15 cellular contexts compared by ENCODE assay signal in the genomic region with DNA sequence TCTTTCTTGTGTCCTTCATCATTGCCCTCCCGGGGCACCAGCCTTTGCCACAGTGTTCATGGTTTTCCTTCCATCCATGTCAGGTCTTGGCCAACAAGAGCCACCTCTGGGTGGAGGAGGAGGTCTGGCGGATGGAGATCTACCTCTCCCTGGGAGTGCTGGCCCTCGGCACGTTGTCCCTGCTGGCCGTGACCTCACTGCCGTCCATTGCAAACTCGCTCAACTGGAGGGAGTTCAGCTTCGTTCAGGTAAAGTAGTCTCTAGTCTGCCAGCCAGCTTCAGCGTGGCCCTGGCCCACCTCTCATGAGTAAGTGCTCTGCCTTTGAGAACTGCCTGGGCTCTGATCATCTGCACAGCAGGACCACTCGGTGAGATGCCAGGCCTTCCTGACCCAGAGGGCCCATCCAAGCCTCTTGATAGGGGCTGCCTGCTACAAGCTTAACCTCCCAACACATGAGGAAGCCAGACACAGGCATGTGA. TPM values are rescaled to one million over a fixed set of nuclear protein-coding genes. Genes with fewer than 3 reads are reported as not detected.
A peak's percentile ranks its signal among the peaks of the same experiment; 100 is the strongest.
DNase-seq lines count a peak whose midpoint lies in the region; ATAC-seq and TF ChIP-seq lines count a peak whose summit lies in the region.
"Had no signal": no experiment of that assay in that cellular context is flagged by ENCODE, and none has a peak within 500 bp of the region (broad histone marks: within the 10 kb centered on the region; RNA-seq: fewer than 3 reads in every experiment).

No MANE protein-coding gene starts in this region.

- peaks cover 31% of the 10 kb centered on the region for H3K4me1 ChIP-seq in RWPE2 (ENCODE audit: insufficient read depth, poor library complexity, severe bottlenecking)

- peak; percentile 55 for DNase-seq in Right ventricle myocardium inferior (ENCODE audit: missing footprints)
- DNase-seq in left ventricle myocardium superior: no peak
- no peak for DNase-seq in RWPE2 (ENCODE audit: low spot score)
- DNase-seq in islet precursor cell: peak; percentile 45
- no peak for DNase-seq in T-helper 9 cell
- no peak for DNase-seq in H4 (ENCODE audit: low spot score)
- DNase-seq: AML-193, Caco-2, DMS53, Kasumi-1, NCI-H1417 treated with DMSO at 0.1 percent for 48 hours, NCI-H2029, NCI-H510A had no signal

- H3K27ac ChIP-seq in RWPE2 (ENCODE audit: poor library complexity, severe bottlenecking): peak overlapping the region; percentile 51

- H3K36me3 ChIP-seq in RWPE2 (ENCODE audit: low read depth): peaks cover 14% of the 10 kb centered on the region

- intact Hi-C loops in Right ventricle myocardium inferior (cut with DNase I) (no loop called here), left ventricle myocardium superior (cut with micrococcal nuclease) (no loop called here)

- H3K9me3 ChIP-seq in RWPE2 (ENCODE audit: severe bottlenecking): no peaks in the 10 kb centered on the region
- H3K9me3 ChIP-seq: Caco-2 had no signal

- H3K27me3 ChIP-seq in RWPE2 (ENCODE audit: insufficient read depth, poor library complexity, severe bottlenecking): no peaks in the 10 kb centered on the region

- ATAC-seq in Right ventricle myocardium inferior (no peak), left ventricle myocardium superior (no peak), RWPE2 (ENCODE audit: low read depth) (no peak), GM21423 (IDR thresholded peaks at IDR 0.05; ENCODE audit: unreplicated experiment) (no peak), HG02623 (IDR thresholded peaks at IDR 0.05; ENCODE audit: unreplicated experiment) (no peak)

- no peak overlapping the region for H3K4me3 ChIP-seq in RWPE2 (ENCODE audit: severe bottlenecking)

- TF ChIP-seq CTCF in RWPE2 (IDR thresholded peaks at IDR 0.05; ENCODE audit: poor library complexity, severe bottlenecking): no peak

RNA-seq across cellular contexts. Expression of a gene that starts 31.0 kb away (rescaled TPM):
- 12.9 TPM for total RNA-seq in Right ventricle myocardium inferior
- 11.8 TPM for total RNA-seq in left ventricle myocardium superior
- 14.0 and 17.7 TPM in 2 replicates for total RNA-seq in H4 (2014; rRNA removed; shearing (Covaris generic))

Comparison
In these comparisons a context has a peak if more than half of its experiments do, and no peak if none do; other contexts are left out.
1. DNase-seq: peak in Right ventricle myocardium inferior (single experiment) and islet precursor cell (single experiment); none in left ventricle myocardium superior (single experiment), RWPE2 (single experiment), T-helper 9 cell (single experiment) and H4 (single experiment).